ENCODE assay signal across 9 cellular contexts in genomic region chr22:37186997-37187522, GRCh38. TPM values are rescaled to one million over a fixed set of nuclear protein-coding genes. Genes with fewer than 3 reads are reported as not detected.
DNase-seq lines count a peak whose midpoint lies in the region; ATAC-seq and TF ChIP-seq lines count a peak whose summit lies in the region.
"Had no signal": no experiment of that assay in that cellular context is flagged by ENCODE, and none has a peak within 500 bp of the region (broad histone marks: within the 10 kb centered on the region; RNA-seq: fewer than 3 reads in every experiment).

No MANE protein-coding gene starts in this region.

- peak overlapping the region; percentile 80 for H3K4me2 ChIP-seq in smooth muscle cell

- no peaks in the 10 kb centered on the region for H3K27me3 ChIP-seq in iPS-15b (ENCODE audit: control insufficient read depth, insufficient read depth, low read length)
- H3K27me3 ChIP-seq in smooth muscle cell (ENCODE audit: low read depth) = no peaks in the 10 kb centered on the region

- peak; percentile 35 for DNase-seq in activated naive CD8-positive, alpha-beta T cell treated with anti-CD3 and anti-CD28 coated beads, Interleukin-2, amount 10 ng/mL, durations not matched to agents 7 days and 5 days
- DNase-seq in smooth muscle cell (lab: John Stamatoyannopoulos, UW; ENCODE audit: unreplicated experiment) (no peak), caudate nucleus (lab: John Stamatoyannopoulos, UW) (no peak)

- ATAC-seq in activated naive CD8-positive, alpha-beta T cell treated with anti-CD3 and anti-CD28 coated beads, Interleukin-2, amount 10 ng/mL, durations not matched to agents 7 days and 5 days (ENCODE audit: low read depth) = no peak
- ATAC-seq in GM18909 (IDR thresholded peaks at IDR 0.05; ENCODE audit: poor library complexity, unreplicated experiment) (no peak), GM21737 (IDR thresholded peaks at IDR 0.05; ENCODE audit: unreplicated experiment) (no peak), GM19023 (IDR thresholded peaks at IDR 0.05; ENCODE audit: unreplicated experiment) (no peak)

- peaks cover 10% of the 10 kb centered on the region for H3K36me3 Mint-ChIP-seq in activated naive CD8-positive, alpha-beta T cell treated with anti-CD3 and anti-CD28 coated beads, Interleukin-2, amount 10 ng/mL, durations not matched to agents 7 days and 5 days

- H3K27ac ChIP-seq in HEK293 (ENCODE audit: extremely low read depth, low read depth, low read length) = no peak overlapping the region
- H3K27ac ChIP-seq in smooth muscle cell (ENCODE audit: low read depth) = peak overlapping the region; percentile 80
- no peak overlapping the region for H3K27ac ChIP-seq in caudate nucleus (ENCODE audit: low read depth, low read length)

- H3K9ac ChIP-seq in iPS-15b (ENCODE audit: low read depth, low read length) = no peak overlapping the region
- H3K9ac ChIP-seq in smooth muscle cell (ENCODE audit: low read depth) = peak overlapping the region; percentile 59

- CTCF ChIA-PET in HEK293 (lab: Yijun Ruan, JAX) = interaction anchor here (0.7 to 3.6 kb wide), 2 partner anchors 13 to 14 kb away, joined by 6 to 15 read pairs; no protein-coding TSS in a partner anchor

- no peaks in the 10 kb centered on the region for H4K20me1 ChIP-seq in smooth muscle cell (ENCODE audit: low read depth)

- no peak overlapping the region for H2AFZ ChIP-seq in smooth muscle cell (ENCODE audit: low read depth)

- H3K4me1 Mint-ChIP-seq in activated naive CD8-positive, alpha-beta T cell treated with anti-CD3 and anti-CD28 coated beads, Interleukin-2, amount 10 ng/mL, durations not matched to agents 7 days and 5 days = peaks cover 44% of the 10 kb centered on the region

- H3K4me1 ChIP-seq in HEK293 (ENCODE audit: control insufficient read depth, insufficient read depth, low read length) (peaks cover 3% of the 10 kb centered on the region; the same call in 1 of the 2 replicates), iPS-15b (ENCODE audit: control insufficient read depth, insufficient read depth, low read length) (peaks cover 22% of the 10 kb centered on the region), smooth muscle cell (ENCODE audit: low read depth) (peaks cover 35% of the 10 kb centered on the region)

- no peak for TF ChIP-seq CTCF in HEK293 (tag by site-specific recombination; IDR thresholded peaks at IDR 0.05)
- TF ChIP-seq CTCF in smooth muscle cell (IDR thresholded peaks at IDR 0.05; ENCODE audit: borderline replicate concordance, insufficient read depth, poor library complexity, severe bottlenecking) = no peak

- H3K27ac Mint-ChIP-seq in activated naive CD8-positive, alpha-beta T cell treated with anti-CD3 and anti-CD28 coated beads, Interleukin-2, amount 10 ng/mL, durations not matched to agents 7 days and 5 days = peak overlapping the region; percentile 90

- no peaks in the 10 kb centered on the region for H3K9me3 Mint-ChIP-seq in activated naive CD8-positive, alpha-beta T cell treated with anti-CD3 and anti-CD28 coated beads, Interleukin-2, amount 10 ng/mL, durations not matched to agents 7 days and 5 days
- H3K9me3 Mint-ChIP-seq: T-helper 1 cell treated with Interleukin-12 subunit alpha and Interleukin-12 subunit beta and Interleukin-4 antibody, amounts not matched to agents 30 μg/mL and 1 μg/mL, for 36 hours had no signal

- no peaks in the 10 kb centered on the region for H3F3A ChIP-seq in smooth muscle cell (ENCODE audit: low read depth)

- no peak overlapping the region for H3K4me3 ChIP-seq in HEK293 (ENCODE audit: low read depth, low read length)
- H3K4me3 ChIP-seq in iPS-15b (ENCODE audit: low read depth, low read length) = peak overlapping the region; percentile 61
- H3K4me3 ChIP-seq in smooth muscle cell = peak overlapping the region; percentile 44

- H3K36me3 ChIP-seq in HEK293 (ENCODE audit: control insufficient read depth in 2 of 2, insufficient read depth in 1 of 2, low read length in 2 of 2) (no peaks in the 10 kb centered on the region), iPS-15b (ENCODE audit: control insufficient read depth, insufficient read depth, low read length) (no peaks in the 10 kb centered on the region), smooth muscle cell (ENCODE audit: low read depth) (no peaks in the 10 kb centered on the region)

- no peaks in the 10 kb centered on the region for H3K79me2 ChIP-seq in smooth muscle cell (ENCODE audit: low read depth)

- no peaks in the 10 kb centered on the region for H3K27me3 Mint-ChIP-seq in activated naive CD8-positive, alpha-beta T cell treated with anti-CD3 and anti-CD28 coated beads, Interleukin-2, amount 10 ng/mL, durations not matched to agents 7 days and 5 days

- H3K9me3 ChIP-seq in HEK293 (ENCODE audit: control insufficient read depth, insufficient read depth, low read depth, low read length) (no peaks in the 10 kb centered on the region), iPS-15b (ENCODE audit: control insufficient read depth, insufficient read depth, low read length) (no peaks in the 10 kb centered on the region), smooth muscle cell (replicated peaks; ENCODE audit: low read depth) (no peaks in the 10 kb centered on the region)

- 75% methylated on average over 4 of the region's 4 CpGs for WGBS in smooth muscle cell (ENCODE audit: low lambda C conversion rate)

- H3K4me3 Mint-ChIP-seq in activated naive CD8-positive, alpha-beta T cell treated with anti-CD3 and anti-CD28 coated beads, Interleukin-2, amount 10 ng/mL, durations not matched to agents 7 days and 5 days = peak overlapping the region; percentile 71

- POLR2A ChIA-PET in HEK293 (lab: Yijun Ruan, JAX) = interaction anchor here (0.6 to 1.5 kb wide), 3 partner anchors 11 to 136 kb away, joined by 3 to 10 read pairs (median 3); no protein-coding TSS in a partner anchor
- POLR2A ChIA-PET in activated naive CD8-positive, alpha-beta T cell treated with anti-CD3 and anti-CD28 coated beads, Interleukin-2, amount 10 ng/mL, durations not matched to agents 7 days and 5 days (lab: Charles Lee) = interaction anchor here (0.8 to 2.4 kb wide), 9 partner anchors 9 to 108 kb away, joined by 3 to 12 read pairs (median 5); partner anchors contain the start of gene RAC2

TF ChIP-seq in HEK293, 187 proteins besides CTCF, POLR2A, EP300 and RAD21 (continues in another document):
- TF ChIP-seq ZNF768 (tag by site-specific recombination; IDR thresholded peaks at IDR 0.05) (peak; percentile 92), PRDM10 (tag by site-specific recombination; IDR thresholded peaks at IDR 0.05) (peak; percentile 85), ZNF521 (tag by site-specific recombination; IDR thresholded peaks at IDR 0.05) (no peak)

RNA-seq across cellular contexts. Expression of gene C1QTNF6, which starts 1.0 kb away (rescaled TPM):
- total RNA-seq in activated naive CD8-positive, alpha-beta T cell treated with anti-CD3 and anti-CD28 coated beads, Interleukin-2, amount 10 ng/mL, durations not matched to agents 7 days and 5 days = 10 to 100 TPM; 15.2 to 15.7 TPM
- total RNA-seq in smooth muscle cell = 11.8 and 14.3 TPM in 2 replicates
- 26.8 and 33.6 TPM in 2 replicates for polyA plus RNA-seq in smooth muscle cell

RNA-seq across cellular contexts. Expression of gene SSTR3, which starts 25.2 kb away (rescaled TPM):
- 10 to 100 TPM; 10.1 to 11.3 TPM for total RNA-seq in activated naive CD8-positive, alpha-beta T cell treated with anti-CD3 and anti-CD28 coated beads, Interleukin-2, amount 10 ng/mL, durations not matched to agents 7 days and 5 days
- not detected in 2 replicates for total RNA-seq in smooth muscle cell
- not detected in 2 replicates for polyA plus RNA-seq in smooth muscle cell

RNA-seq across cellular contexts. Expression of gene IL2RB, which starts 37.3 kb away (rescaled TPM):
- 100 to 1,000 TPM; 223 to 232 TPM for total RNA-seq in activated naive CD8-positive, alpha-beta T cell treated with anti-CD3 and anti-CD28 coated beads, Interleukin-2, amount 10 ng/mL, durations not matched to agents 7 days and 5 days
- total RNA-seq in smooth muscle cell = 0.76 and 1.1 TPM in 2 replicates
- polyA plus RNA-seq in smooth muscle cell = 3.6 and 3.8 TPM in 2 replicates

RNA-seq across cellular contexts. Expression of gene RAC2, which starts 57.0 kb away (rescaled TPM):
- 1,000 to 10,000 TPM in 1 of 2 experiments, 100 to 1,000 TPM in 1; 963 to 1,011 TPM for total RNA-seq in activated naive CD8-positive, alpha-beta T cell treated with anti-CD3 and anti-CD28 coated beads, Interleukin-2, amount 10 ng/mL, durations not matched to agents 7 days and 5 days
- total RNA-seq in smooth muscle cell = 3.6 and 6.5 TPM in 2 replicates
- 3.3 and 4.0 TPM in 2 replicates for polyA plus RNA-seq in smooth muscle cell

Comparison
In these comparisons a context has a peak if more than half of its experiments do, and no peak if none do; other contexts are left out.
1. RNA of gene SSTR3, which starts 25.2 kb away (total RNA-seq): 10.1 to 11.3 TPM in activated naive CD8-positive, alpha-beta T cell treated with anti-CD3 and anti-CD28 coated beads, Interleukin-2, amount 10 ng/mL, durations not matched to agents 7 days and 5 days; not detected in smooth muscle cell; every median in the first group is over 10 times any median in the second.
2. RNA of gene IL2RB, which starts 37.3 kb away (total RNA-seq): 223 to 232 TPM in activated naive CD8-positive, alpha-beta T cell treated with anti-CD3 and anti-CD28 coated beads, Interleukin-2, amount 10 ng/mL, durations not matched to agents 7 days and 5 days; 0.76 to 1.1 TPM in smooth muscle cell; every median in the first group is over 100 times any median in the second.